ENCODE assay signal across 2 cellular contexts in the genomic region with DNA sequence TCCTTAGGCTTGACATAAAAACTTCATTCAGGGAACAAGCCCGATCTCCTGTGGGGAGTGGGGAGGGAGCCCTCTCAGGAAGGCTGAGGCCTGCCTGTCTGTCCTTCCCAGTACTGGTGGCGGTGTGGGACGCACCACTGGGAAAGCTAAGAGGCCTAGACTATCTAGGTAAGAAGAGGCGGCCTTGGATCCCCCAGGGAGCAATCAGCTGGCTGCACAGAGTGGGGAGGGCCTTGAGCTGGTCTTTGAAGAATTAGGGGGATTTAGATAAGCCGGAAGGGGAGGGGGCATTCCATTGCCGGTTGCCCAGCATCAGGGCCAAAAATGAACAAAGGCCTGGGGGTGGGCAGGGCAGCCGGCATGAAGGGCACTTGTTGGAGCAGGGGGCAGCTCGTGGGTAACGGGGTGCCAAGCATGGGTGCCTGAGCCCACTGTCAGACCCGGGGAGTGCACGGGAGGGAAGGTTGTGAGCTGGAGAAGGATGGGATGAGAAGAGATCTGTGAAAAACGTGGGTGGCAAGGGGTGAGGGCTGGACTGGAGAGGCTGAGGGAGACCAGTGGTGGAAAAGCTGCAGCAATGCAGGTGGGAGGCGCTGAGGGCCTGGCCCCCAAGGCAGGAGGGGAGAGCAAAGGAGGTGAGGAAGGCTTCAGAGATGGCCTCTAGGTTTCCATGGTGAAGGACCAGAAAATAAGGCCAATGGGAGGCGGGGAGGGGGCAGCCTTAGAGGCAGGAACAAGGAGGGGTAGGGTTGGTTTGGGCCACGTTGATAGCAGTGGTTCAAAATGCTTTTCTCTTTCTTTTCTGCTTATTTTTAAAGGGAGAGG.
A peak's percentile ranks its signal among the peaks of the same experiment; 100 is the strongest.
TF ChIP-seq lines count a peak whose summit lies in the region.

No MANE protein-coding gene starts in this region.

TF ChIP-seq in K562, 482 proteins besides CTCF, POLR2A, EP300 and RAD21 (continued from another document and continues in another):
- TF ChIP-seq, protein P1, sequence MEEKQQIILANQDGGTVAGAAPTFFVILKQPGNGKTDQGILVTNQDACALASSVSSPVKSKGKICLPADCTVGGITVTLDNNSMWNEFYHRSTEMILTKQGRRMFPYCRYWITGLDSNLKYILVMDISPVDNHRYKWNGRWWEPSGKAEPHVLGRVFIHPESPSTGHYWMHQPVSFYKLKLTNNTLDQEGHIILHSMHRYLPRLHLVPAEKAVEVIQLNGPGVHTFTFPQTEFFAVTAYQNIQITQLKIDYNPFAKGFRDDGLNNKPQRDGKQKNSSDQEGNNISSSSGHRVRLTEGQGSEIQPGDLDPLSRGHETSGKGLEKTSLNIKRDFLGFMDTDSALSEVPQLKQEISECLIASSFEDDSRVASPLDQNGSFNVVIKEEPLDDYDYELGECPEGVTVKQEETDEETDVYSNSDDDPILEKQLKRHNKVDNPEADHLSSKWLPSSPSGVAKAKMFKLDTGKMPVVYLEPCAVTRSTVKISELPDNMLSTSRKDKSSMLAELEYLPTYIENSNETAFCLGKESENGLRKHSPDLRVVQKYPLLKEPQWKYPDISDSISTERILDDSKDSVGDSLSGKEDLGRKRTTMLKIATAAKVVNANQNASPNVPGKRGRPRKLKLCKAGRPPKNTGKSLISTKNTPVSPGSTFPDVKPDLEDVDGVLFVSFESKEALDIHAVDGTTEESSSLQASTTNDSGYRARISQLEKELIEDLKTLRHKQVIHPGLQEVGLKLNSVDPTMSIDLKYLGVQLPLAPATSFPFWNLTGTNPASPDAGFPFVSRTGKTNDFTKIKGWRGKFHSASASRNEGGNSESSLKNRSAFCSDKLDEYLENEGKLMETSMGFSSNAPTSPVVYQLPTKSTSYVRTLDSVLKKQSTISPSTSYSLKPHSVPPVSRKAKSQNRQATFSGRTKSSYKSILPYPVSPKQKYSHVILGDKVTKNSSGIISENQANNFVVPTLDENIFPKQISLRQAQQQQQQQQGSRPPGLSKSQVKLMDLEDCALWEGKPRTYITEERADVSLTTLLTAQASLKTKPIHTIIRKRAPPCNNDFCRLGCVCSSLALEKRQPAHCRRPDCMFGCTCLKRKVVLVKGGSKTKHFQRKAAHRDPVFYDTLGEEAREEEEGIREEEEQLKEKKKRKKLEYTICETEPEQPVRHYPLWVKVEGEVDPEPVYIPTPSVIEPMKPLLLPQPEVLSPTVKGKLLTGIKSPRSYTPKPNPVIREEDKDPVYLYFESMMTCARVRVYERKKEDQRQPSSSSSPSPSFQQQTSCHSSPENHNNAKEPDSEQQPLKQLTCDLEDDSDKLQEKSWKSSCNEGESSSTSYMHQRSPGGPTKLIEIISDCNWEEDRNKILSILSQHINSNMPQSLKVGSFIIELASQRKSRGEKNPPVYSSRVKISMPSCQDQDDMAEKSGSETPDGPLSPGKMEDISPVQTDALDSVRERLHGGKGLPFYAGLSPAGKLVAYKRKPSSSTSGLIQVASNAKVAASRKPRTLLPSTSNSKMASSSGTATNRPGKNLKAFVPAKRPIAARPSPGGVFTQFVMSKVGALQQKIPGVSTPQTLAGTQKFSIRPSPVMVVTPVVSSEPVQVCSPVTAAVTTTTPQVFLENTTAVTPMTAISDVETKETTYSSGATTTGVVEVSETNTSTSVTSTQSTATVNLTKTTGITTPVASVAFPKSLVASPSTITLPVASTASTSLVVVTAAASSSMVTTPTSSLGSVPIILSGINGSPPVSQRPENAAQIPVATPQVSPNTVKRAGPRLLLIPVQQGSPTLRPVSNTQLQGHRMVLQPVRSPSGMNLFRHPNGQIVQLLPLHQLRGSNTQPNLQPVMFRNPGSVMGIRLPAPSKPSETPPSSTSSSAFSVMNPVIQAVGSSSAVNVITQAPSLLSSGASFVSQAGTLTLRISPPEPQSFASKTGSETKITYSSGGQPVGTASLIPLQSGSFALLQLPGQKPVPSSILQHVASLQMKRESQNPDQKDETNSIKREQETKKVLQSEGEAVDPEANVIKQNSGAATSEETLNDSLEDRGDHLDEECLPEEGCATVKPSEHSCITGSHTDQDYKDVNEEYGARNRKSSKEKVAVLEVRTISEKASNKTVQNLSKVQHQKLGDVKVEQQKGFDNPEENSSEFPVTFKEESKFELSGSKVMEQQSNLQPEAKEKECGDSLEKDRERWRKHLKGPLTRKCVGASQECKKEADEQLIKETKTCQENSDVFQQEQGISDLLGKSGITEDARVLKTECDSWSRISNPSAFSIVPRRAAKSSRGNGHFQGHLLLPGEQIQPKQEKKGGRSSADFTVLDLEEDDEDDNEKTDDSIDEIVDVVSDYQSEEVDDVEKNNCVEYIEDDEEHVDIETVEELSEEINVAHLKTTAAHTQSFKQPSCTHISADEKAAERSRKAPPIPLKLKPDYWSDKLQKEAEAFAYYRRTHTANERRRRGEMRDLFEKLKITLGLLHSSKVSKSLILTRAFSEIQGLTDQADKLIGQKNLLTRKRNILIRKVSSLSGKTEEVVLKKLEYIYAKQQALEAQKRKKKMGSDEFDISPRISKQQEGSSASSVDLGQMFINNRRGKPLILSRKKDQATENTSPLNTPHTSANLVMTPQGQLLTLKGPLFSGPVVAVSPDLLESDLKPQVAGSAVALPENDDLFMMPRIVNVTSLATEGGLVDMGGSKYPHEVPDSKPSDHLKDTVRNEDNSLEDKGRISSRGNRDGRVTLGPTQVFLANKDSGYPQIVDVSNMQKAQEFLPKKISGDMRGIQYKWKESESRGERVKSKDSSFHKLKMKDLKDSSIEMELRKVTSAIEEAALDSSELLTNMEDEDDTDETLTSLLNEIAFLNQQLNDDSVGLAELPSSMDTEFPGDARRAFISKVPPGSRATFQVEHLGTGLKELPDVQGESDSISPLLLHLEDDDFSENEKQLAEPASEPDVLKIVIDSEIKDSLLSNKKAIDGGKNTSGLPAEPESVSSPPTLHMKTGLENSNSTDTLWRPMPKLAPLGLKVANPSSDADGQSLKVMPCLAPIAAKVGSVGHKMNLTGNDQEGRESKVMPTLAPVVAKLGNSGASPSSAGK (IDR thresholded peaks at IDR 0.05): no peak
- no peak for TF ChIP-seq CBX8 (IDR thresholded peaks at IDR 0.05; ENCODE audit: borderline replicate concordance, extremely low read depth, low read depth, low read length, poor library complexity, severe bottlenecking)
- TF ChIP-seq SUPT5H (IDR thresholded peaks at IDR 0.05): peak; percentile 60; the same call in 1 of the 2 replicates
- TF ChIP-seq, protein P2, sequence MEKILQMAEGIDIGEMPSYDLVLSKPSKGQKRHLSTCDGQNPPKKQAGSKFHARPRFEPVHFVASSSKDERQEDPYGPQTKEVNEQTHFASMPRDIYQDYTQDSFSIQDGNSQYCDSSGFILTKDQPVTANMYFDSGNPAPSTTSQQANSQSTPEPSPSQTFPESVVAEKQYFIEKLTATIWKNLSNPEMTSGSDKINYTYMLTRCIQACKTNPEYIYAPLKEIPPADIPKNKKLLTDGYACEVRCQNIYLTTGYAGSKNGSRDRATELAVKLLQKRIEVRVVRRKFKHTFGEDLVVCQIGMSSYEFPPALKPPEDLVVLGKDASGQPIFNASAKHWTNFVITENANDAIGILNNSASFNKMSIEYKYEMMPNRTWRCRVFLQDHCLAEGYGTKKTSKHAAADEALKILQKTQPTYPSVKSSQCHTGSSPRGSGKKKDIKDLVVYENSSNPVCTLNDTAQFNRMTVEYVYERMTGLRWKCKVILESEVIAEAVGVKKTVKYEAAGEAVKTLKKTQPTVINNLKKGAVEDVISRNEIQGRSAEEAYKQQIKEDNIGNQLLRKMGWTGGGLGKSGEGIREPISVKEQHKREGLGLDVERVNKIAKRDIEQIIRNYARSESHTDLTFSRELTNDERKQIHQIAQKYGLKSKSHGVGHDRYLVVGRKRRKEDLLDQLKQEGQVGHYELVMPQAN (IDR thresholded peaks at IDR 0.05; ENCODE audit: borderline replicate concordance): peak; percentile 54

TF ChIP-seq in HepG2, 621 proteins besides CTCF, POLR2A, EP300 and RAD21 (continued from another document and continues in another):
- peak; percentile 44; the same call in 1 of the 2 replicates for TF ChIP-seq BORCS8-MEF2B (CRISPR knock-in tag; IDR thresholded peaks at IDR 0.05)
- no peak for TF ChIP-seq ZNF670 (CRISPR knock-in tag; IDR thresholded peaks at IDR 0.05; ENCODE audit: borderline replicate concordance)
- no peak for TF ChIP-seq FOXM1 (CRISPR knock-in tag; IDR thresholded peaks at IDR 0.05)
- TF ChIP-seq, protein P3, sequence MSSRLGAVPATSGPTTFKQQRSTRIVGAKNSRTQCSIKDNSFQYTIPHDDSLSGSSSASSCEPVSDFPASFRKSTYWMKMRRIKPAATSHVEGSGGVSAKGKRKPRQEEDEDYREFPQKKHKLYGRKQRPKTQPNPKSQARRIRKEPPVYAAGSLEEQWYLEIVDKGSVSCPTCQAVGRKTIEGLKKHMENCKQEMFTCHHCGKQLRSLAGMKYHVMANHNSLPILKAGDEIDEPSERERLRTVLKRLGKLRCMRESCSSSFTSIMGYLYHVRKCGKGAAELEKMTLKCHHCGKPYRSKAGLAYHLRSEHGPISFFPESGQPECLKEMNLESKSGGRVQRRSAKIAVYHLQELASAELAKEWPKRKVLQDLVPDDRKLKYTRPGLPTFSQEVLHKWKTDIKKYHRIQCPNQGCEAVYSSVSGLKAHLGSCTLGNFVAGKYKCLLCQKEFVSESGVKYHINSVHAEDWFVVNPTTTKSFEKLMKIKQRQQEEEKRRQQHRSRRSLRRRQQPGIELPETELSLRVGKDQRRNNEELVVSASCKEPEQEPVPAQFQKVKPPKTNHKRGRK (CRISPR knock-in tag; IDR thresholded peaks at IDR 0.05): 0 out of 2 replicates have a peak, but pooled peaks have one; percentile 27
- no peak for TF ChIP-seq PAF1 (CRISPR knock-in tag; IDR thresholded peaks at IDR 0.05)
- no peak for TF ChIP-seq NFE2L1 (CRISPR knock-in tag; IDR thresholded peaks at IDR 0.05; ENCODE audit: borderline replicate concordance)
- no peak for TF ChIP-seq PHF5A (CRISPR knock-in tag; IDR thresholded peaks at IDR 0.05; ENCODE audit: low read depth, unreplicated experiment)
- TF ChIP-seq RFX5 (IDR thresholded peaks at IDR 0.05; ENCODE audit: low read depth, low read length): no peak
- TF ChIP-seq, protein P4, sequence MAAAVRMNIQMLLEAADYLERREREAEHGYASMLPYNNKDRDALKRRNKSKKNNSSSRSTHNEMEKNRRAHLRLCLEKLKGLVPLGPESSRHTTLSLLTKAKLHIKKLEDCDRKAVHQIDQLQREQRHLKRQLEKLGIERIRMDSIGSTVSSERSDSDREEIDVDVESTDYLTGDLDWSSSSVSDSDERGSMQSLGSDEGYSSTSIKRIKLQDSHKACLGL (CRISPR knock-in tag; IDR thresholded peaks at IDR 0.05): 0 out of 2 replicates have a peak, but pooled peaks have one; percentile 24
- no peak for TF ChIP-seq MYNN (CRISPR knock-in tag; IDR thresholded peaks at IDR 0.05; ENCODE audit: low read depth)
- no peak for TF ChIP-seq ZNF607 (CRISPR knock-in tag; IDR thresholded peaks at IDR 0.05; ENCODE audit: borderline replicate concordance)
- no peak for TF ChIP-seq ZNF589 (CRISPR knock-in tag; conservative IDR thresholded peaks at IDR 0.05)
- no peak for TF ChIP-seq HOXA9 (CRISPR knock-in tag; IDR thresholded peaks at IDR 0.05; ENCODE audit: borderline replicate concordance)
- no peak for TF ChIP-seq ZNF329 (CRISPR knock-in tag; IDR thresholded peaks at IDR 0.05; ENCODE audit: low read depth)
- TF ChIP-seq, protein P5, sequence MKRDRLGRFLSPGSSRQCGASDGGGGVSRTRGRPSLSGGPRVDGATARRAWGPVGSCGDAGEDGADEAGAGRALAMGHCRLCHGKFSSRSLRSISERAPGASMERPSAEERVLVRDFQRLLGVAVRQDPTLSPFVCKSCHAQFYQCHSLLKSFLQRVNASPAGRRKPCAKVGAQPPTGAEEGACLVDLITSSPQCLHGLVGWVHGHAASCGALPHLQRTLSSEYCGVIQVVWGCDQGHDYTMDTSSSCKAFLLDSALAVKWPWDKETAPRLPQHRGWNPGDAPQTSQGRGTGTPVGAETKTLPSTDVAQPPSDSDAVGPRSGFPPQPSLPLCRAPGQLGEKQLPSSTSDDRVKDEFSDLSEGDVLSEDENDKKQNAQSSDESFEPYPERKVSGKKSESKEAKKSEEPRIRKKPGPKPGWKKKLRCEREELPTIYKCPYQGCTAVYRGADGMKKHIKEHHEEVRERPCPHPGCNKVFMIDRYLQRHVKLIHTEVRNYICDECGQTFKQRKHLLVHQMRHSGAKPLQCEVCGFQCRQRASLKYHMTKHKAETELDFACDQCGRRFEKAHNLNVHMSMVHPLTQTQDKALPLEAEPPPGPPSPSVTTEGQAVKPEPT (CRISPR knock-in tag; IDR thresholded peaks at IDR 0.05; ENCODE audit: low read depth): no peak
- TF ChIP-seq, protein P6, sequence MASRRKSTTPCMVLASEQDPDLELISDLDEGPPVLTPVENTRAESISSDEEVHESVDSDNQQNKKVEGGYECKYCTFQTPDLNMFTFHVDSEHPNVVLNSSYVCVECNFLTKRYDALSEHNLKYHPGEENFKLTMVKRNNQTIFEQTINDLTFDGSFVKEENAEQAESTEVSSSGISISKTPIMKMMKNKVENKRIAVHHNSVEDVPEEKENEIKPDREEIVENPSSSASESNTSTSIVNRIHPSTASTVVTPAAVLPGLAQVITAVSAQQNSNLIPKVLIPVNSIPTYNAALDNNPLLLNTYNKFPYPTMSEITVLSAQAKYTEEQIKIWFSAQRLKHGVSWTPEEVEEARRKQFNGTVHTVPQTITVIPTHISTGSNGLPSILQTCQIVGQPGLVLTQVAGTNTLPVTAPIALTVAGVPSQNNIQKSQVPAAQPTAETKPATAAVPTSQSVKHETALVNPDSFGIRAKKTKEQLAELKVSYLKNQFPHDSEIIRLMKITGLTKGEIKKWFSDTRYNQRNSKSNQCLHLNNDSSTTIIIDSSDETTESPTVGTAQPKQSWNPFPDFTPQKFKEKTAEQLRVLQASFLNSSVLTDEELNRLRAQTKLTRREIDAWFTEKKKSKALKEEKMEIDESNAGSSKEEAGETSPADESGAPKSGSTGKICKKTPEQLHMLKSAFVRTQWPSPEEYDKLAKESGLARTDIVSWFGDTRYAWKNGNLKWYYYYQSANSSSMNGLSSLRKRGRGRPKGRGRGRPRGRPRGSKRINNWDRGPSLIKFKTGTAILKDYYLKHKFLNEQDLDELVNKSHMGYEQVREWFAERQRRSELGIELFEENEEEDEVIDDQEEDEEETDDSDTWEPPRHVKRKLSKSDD (CRISPR knock-in tag; IDR thresholded peaks at IDR 0.05; ENCODE audit: low read depth): no peak
- TF ChIP-seq, protein P7, sequence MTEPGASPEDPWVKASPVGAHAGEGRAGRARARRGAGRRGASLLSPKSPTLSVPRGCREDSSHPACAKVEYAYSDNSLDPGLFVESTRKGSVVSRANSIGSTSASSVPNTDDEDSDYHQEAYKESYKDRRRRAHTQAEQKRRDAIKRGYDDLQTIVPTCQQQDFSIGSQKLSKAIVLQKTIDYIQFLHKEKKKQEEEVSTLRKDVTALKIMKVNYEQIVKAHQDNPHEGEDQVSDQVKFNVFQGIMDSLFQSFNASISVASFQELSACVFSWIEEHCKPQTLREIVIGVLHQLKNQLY (CRISPR knock-in tag; IDR thresholded peaks at IDR 0.05): no peak
- peak; percentile 40 for TF ChIP-seq ZNF883 (CRISPR knock-in tag; IDR thresholded peaks at IDR 0.05; ENCODE audit: not compliant biosample characterization)
- TF ChIP-seq, protein P8, sequence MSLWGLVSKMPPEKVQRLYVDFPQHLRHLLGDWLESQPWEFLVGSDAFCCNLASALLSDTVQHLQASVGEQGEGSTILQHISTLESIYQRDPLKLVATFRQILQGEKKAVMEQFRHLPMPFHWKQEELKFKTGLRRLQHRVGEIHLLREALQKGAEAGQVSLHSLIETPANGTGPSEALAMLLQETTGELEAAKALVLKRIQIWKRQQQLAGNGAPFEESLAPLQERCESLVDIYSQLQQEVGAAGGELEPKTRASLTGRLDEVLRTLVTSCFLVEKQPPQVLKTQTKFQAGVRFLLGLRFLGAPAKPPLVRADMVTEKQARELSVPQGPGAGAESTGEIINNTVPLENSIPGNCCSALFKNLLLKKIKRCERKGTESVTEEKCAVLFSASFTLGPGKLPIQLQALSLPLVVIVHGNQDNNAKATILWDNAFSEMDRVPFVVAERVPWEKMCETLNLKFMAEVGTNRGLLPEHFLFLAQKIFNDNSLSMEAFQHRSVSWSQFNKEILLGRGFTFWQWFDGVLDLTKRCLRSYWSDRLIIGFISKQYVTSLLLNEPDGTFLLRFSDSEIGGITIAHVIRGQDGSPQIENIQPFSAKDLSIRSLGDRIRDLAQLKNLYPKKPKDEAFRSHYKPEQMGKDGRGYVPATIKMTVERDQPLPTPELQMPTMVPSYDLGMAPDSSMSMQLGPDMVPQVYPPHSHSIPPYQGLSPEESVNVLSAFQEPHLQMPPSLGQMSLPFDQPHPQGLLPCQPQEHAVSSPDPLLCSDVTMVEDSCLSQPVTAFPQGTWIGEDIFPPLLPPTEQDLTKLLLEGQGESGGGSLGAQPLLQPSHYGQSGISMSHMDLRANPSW (CRISPR knock-in tag; IDR thresholded peaks at IDR 0.05; ENCODE audit: borderline replicate concordance): 0 out of 2 replicates have a peak, but pooled peaks have one; percentile 39
